2 cellular contexts compared by ENCODE assay signal in the genomic region with DNA sequence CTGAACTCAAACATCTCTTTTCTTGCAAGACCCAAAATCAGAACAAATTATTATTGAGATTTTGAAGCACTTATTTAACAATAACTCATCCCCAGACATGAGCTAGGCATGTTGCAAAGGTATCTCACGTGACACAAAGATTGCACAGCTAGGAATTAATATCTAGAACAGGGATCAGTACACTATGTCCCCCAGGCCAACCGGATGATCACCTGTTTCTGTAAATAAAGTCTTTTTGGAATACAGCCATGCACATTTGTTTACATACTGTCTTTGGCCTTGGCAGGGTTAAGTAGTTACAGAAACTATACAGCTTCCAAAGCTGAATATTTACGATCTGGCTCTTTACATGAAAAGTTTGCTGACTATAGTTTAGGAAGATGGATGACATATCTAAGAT.
TF ChIP-seq lines count a peak whose summit lies in the region.

No MANE protein-coding gene starts in this region.

TF ChIP-seq in K562, 482 proteins besides CTCF, POLR2A, EP300 and RAD21 (continued from another document):
- TF ChIP-seq, protein P1, sequence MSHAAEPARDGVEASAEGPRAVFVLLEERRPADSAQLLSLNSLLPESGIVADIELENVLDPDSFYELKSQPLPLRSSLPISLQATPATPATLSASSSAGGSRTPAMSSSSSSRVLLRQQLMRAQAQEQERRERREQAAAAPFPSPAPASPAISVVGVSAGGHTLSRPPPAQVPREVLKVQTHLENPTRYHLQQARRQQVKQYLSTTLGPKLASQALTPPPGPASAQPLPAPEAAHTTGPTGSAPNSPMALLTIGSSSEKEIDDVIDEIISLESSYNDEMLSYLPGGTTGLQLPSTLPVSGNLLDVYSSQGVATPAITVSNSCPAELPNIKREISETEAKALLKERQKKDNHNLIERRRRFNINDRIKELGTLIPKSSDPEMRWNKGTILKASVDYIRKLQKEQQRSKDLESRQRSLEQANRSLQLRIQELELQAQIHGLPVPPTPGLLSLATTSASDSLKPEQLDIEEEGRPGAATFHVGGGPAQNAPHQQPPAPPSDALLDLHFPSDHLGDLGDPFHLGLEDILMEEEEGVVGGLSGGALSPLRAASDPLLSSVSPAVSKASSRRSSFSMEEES (CRISPR knock-in tag; IDR thresholded peaks at IDR 0.05), result peak; percentile 44; the same call in 1 of the 2 replicates
- TF ChIP-seq HDAC3 (IDR thresholded peaks at IDR 0.05; ENCODE audit: borderline replicate concordance, partially characterized antibody), result no peak
- TF ChIP-seq, protein P2, sequence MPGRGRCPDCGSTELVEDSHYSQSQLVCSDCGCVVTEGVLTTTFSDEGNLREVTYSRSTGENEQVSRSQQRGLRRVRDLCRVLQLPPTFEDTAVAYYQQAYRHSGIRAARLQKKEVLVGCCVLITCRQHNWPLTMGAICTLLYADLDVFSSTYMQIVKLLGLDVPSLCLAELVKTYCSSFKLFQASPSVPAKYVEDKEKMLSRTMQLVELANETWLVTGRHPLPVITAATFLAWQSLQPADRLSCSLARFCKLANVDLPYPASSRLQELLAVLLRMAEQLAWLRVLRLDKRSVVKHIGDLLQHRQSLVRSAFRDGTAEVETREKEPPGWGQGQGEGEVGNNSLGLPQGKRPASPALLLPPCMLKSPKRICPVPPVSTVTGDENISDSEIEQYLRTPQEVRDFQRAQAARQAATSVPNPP (IDR thresholded peaks at IDR 0.05; ENCODE audit: borderline replicate concordance, insufficient read depth, insufficient read length), result no peak
- TF ChIP-seq C11orf30 (IDR thresholded peaks at IDR 0.05; ENCODE audit: low read depth), result no peak

TF ChIP-seq in HepG2, 621 proteins besides CTCF, POLR2A, EP300 and RAD21 (continued from another document and continues in another):
- peak; percentile 52; the same call in 1 of the 2 replicates for TF ChIP-seq RXRB (CRISPR knock-in tag; IDR thresholded peaks at IDR 0.05; ENCODE audit: borderline replicate concordance)
- no peak for TF ChIP-seq GLI4 (CRISPR knock-in tag; IDR thresholded peaks at IDR 0.05; ENCODE audit: borderline replicate concordance)
- TF ChIP-seq RCOR2 (CRISPR knock-in tag; IDR thresholded peaks at IDR 0.05), result peak; percentile 19; the same call in 1 of the 2 replicates
- TF ChIP-seq, protein P3, sequence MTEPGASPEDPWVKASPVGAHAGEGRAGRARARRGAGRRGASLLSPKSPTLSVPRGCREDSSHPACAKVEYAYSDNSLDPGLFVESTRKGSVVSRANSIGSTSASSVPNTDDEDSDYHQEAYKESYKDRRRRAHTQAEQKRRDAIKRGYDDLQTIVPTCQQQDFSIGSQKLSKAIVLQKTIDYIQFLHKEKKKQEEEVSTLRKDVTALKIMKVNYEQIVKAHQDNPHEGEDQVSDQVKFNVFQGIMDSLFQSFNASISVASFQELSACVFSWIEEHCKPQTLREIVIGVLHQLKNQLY (CRISPR knock-in tag; IDR thresholded peaks at IDR 0.05), result peak; percentile 53; the same call in 1 of the 2 replicates
- no peak for TF ChIP-seq FOXP1 (IDR thresholded peaks at IDR 0.05)
- TF ChIP-seq FOXP1 (CRISPR knock-in tag; IDR thresholded peaks at IDR 0.05), result peak; percentile 64
- no peak for TF ChIP-seq SOX6 (IDR thresholded peaks at IDR 0.05)
- TF ChIP-seq SOX6 (CRISPR knock-in tag; IDR thresholded peaks at IDR 0.05), result peak; percentile 71
- TF ChIP-seq, protein P4, sequence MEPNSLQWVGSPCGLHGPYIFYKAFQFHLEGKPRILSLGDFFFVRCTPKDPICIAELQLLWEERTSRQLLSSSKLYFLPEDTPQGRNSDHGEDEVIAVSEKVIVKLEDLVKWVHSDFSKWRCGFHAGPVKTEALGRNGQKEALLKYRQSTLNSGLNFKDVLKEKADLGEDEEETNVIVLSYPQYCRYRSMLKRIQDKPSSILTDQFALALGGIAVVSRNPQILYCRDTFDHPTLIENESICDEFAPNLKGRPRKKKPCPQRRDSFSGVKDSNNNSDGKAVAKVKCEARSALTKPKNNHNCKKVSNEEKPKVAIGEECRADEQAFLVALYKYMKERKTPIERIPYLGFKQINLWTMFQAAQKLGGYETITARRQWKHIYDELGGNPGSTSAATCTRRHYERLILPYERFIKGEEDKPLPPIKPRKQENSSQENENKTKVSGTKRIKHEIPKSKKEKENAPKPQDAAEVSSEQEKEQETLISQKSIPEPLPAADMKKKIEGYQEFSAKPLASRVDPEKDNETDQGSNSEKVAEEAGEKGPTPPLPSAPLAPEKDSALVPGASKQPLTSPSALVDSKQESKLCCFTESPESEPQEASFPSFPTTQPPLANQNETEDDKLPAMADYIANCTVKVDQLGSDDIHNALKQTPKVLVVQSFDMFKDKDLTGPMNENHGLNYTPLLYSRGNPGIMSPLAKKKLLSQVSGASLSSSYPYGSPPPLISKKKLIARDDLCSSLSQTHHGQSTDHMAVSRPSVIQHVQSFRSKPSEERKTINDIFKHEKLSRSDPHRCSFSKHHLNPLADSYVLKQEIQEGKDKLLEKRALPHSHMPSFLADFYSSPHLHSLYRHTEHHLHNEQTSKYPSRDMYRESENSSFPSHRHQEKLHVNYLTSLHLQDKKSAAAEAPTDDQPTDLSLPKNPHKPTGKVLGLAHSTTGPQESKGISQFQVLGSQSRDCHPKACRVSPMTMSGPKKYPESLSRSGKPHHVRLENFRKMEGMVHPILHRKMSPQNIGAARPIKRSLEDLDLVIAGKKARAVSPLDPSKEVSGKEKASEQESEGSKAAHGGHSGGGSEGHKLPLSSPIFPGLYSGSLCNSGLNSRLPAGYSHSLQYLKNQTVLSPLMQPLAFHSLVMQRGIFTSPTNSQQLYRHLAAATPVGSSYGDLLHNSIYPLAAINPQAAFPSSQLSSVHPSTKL (CRISPR knock-in tag; IDR thresholded peaks at IDR 0.05), result peak; percentile 89
- no peak for TF ChIP-seq ZNF747 (CRISPR knock-in tag; IDR thresholded peaks at IDR 0.05; ENCODE audit: borderline replicate concordance)
- TF ChIP-seq RARA (CRISPR knock-in tag; IDR thresholded peaks at IDR 0.05), result peak; percentile 73
- TF ChIP-seq POGZ (CRISPR knock-in tag; IDR thresholded peaks at IDR 0.05), result 0 out of 2 replicates have a peak, but pooled peaks have one; percentile 47
- TF ChIP-seq, protein P1 (CRISPR knock-in tag; IDR thresholded peaks at IDR 0.05), result peak; percentile 73
- no peak for TF ChIP-seq SYNCRIP (IDR thresholded peaks at IDR 0.05; ENCODE audit: insufficient read depth, low read depth, low read length)
- TF ChIP-seq SALL1 (CRISPR knock-in tag; IDR thresholded peaks at IDR 0.05), result peak; percentile 34; the same call in 1 of the 2 replicates
- peak; percentile 23; the same call in 1 of the 2 replicates for TF ChIP-seq HDAC2 (CRISPR knock-in tag; IDR thresholded peaks at IDR 0.05)
- no peak for TF ChIP-seq FIP1L1 (IDR thresholded peaks at IDR 0.05; ENCODE audit: borderline replicate concordance, insufficient read depth, low read depth, low read length)
- peak; percentile 36; the same call in 1 of the 2 replicates for TF ChIP-seq ERF (CRISPR knock-in tag; IDR thresholded peaks at IDR 0.05)
- peak; percentile 82; the same call in 1 of the 2 replicates for TF ChIP-seq ZNF652 (CRISPR knock-in tag; IDR thresholded peaks at IDR 0.05; ENCODE audit: borderline replicate concordance, low read depth)
- TF ChIP-seq GATAD2A (CRISPR knock-in tag; IDR thresholded peaks at IDR 0.05), result peak; percentile 69
- TF ChIP-seq, protein P5, sequence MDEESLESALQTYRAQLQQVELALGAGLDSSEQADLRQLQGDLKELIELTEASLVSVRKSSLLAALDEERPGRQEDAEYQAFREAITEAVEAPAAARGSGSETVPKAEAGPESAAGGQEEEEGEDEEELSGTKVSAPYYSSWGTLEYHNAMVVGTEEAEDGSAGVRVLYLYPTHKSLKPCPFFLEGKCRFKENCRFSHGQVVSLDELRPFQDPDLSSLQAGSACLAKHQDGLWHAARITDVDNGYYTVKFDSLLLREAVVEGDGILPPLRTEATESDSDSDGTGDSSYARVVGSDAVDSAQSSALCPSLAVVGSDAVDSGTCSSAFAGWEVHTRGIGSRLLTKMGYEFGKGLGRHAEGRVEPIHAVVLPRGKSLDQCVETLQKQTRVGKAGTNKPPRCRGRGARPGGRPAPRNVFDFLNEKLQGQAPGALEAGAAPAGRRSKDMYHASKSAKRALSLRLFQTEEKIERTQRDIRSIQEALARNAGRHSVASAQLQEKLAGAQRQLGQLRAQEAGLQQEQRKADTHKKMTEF (CRISPR knock-in tag; IDR thresholded peaks at IDR 0.05), result peak; percentile 32; the same call in 1 of the 2 replicates
- no peak for TF ChIP-seq MAF1 (CRISPR knock-in tag; IDR thresholded peaks at IDR 0.05; ENCODE audit: borderline replicate concordance)
- TF ChIP-seq ARNT2 (CRISPR knock-in tag; IDR thresholded peaks at IDR 0.05; ENCODE audit: low read depth), result no peak
- peak; percentile 86 for TF ChIP-seq FOXA3 (CRISPR knock-in tag; IDR thresholded peaks at IDR 0.05)
- TF ChIP-seq, protein P6, sequence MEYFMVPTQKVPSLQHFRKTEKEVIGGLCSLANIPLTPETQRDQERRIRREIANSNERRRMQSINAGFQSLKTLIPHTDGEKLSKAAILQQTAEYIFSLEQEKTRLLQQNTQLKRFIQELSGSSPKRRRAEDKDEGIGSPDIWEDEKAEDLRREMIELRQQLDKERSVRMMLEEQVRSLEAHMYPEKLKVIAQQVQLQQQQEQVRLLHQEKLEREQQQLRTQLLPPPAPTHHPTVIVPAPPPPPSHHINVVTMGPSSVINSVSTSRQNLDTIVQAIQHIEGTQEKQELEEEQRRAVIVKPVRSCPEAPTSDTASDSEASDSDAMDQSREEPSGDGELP (IDR thresholded peaks at IDR 0.05; ENCODE audit: borderline replicate concordance, low read depth), result peak; percentile 38; the same call in 1 of the 2 replicates
- peak; percentile 51; the same call in 1 of the 2 replicates for TF ChIP-seq FOSL2 (CRISPR knock-in tag; IDR thresholded peaks at IDR 0.05)
- TF ChIP-seq BHLHE40 (IDR thresholded peaks at IDR 0.05; ENCODE audit: low read length), result peak; percentile 52; the same call in 1 of the 2 replicates
- no peak for TF ChIP-seq ADNP (CRISPR knock-in tag; IDR thresholded peaks at IDR 0.05)
- TF ChIP-seq MIXL1 (CRISPR knock-in tag; IDR thresholded peaks at IDR 0.05), result 0 out of 2 replicates have a peak, but pooled peaks have one; percentile 44
- no peak for TF ChIP-seq HOXD1 (CRISPR knock-in tag; IDR thresholded peaks at IDR 0.05)
- peak; percentile 66; the same call in 1 of the 2 replicates for TF ChIP-seq HMG20A (CRISPR knock-in tag; IDR thresholded peaks at IDR 0.05; ENCODE audit: borderline replicate concordance)
- TF ChIP-seq, protein P7, sequence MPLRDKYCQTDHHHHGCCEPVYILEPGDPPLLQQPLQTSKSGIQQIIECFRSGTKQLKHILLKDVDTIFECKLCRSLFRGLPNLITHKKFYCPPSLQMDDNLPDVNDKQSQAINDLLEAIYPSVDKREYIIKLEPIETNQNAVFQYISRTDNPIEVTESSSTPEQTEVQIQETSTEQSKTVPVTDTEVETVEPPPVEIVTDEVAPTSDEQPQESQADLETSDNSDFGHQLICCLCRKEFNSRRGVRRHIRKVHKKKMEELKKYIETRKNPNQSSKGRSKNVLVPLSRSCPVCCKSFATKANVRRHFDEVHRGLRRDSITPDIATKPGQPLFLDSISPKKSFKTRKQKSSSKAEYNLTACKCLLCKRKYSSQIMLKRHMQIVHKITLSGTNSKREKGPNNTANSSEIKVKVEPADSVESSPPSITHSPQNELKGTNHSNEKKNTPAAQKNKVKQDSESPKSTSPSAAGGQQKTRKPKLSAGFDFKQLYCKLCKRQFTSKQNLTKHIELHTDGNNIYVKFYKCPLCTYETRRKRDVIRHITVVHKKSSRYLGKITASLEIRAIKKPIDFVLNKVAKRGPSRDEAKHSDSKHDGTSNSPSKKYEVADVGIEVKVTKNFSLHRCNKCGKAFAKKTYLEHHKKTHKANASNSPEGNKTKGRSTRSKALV (CRISPR knock-in tag; IDR thresholded peaks at IDR 0.05), result no peak
- no peak for TF ChIP-seq SOX13 (IDR thresholded peaks at IDR 0.05)
- TF ChIP-seq SOX13 (CRISPR knock-in tag; conservative IDR thresholded peaks at IDR 0.05 in 1 of 2, IDR thresholded peaks at IDR 0.05 in 1 of 2), result peak in 1 of 2 experiments; percentile 43; a peak in 1 of 4 replicates
- TF ChIP-seq, protein P8, sequence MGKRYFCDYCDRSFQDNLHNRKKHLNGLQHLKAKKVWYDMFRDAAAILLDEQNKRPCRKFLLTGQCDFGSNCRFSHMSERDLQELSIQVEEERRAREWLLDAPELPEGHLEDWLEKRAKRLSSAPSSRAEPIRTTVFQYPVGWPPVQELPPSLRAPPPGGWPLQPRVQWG (CRISPR knock-in tag; IDR thresholded peaks at IDR 0.05; ENCODE audit: borderline replicate concordance, low read depth), result no peak
- peak; percentile 57 for TF ChIP-seq SOX5 (CRISPR knock-in tag; IDR thresholded peaks at IDR 0.05; ENCODE audit: borderline replicate concordance)
- no peak for TF ChIP-seq FOXA1 (IDR thresholded peaks at IDR 0.05)
- peak; percentile 49 for TF ChIP-seq FOXA1 (CRISPR knock-in tag; IDR thresholded peaks at IDR 0.05)
- TF ChIP-seq NFYC (CRISPR knock-in tag; IDR thresholded peaks at IDR 0.05), result no peak
- TF ChIP-seq ZNF331 (CRISPR knock-in tag; IDR thresholded peaks at IDR 0.05), result 0 out of 2 replicates have a peak, but pooled peaks have one; percentile 20
- TF ChIP-seq, protein P9, sequence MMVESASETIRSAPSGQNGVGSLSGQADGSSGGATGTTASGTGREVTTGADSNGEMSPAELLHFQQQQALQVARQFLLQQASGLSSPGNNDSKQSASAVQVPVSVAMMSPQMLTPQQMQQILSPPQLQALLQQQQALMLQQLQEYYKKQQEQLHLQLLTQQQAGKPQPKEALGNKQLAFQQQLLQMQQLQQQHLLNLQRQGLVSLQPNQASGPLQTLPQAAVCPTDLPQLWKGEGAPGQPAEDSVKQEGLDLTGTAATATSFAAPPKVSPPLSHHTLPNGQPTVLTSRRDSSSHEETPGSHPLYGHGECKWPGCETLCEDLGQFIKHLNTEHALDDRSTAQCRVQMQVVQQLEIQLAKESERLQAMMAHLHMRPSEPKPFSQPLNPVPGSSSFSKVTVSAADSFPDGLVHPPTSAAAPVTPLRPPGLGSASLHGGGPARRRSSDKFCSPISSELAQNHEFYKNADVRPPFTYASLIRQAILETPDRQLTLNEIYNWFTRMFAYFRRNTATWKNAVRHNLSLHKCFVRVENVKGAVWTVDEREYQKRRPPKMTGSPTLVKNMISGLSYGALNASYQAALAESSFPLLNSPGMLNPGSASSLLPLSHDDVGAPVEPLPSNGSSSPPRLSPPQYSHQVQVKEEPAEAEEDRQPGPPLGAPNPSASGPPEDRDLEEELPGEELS (CRISPR knock-in tag; IDR thresholded peaks at IDR 0.05), result peak; percentile 38; the same call in 1 of the 2 replicates
- TF ChIP-seq TAF1 (CRISPR knock-in tag; IDR thresholded peaks at IDR 0.05), result no peak
- no peak for TF ChIP-seq ZMYM2 (CRISPR knock-in tag; IDR thresholded peaks at IDR 0.05)
- TF ChIP-seq GABPA (IDR thresholded peaks at IDR 0.05; ENCODE audit: low read depth, low read length), result no peak
- TF ChIP-seq GABPA (CRISPR knock-in tag; IDR thresholded peaks at IDR 0.05; ENCODE audit: low read depth), result peak; percentile 30; the same call in 1 of the 2 replicates
- peak; percentile 57; the same call in 1 of the 2 replicates for TF ChIP-seq NCOA2 (CRISPR knock-in tag; IDR thresholded peaks at IDR 0.05)
- peak; percentile 39; the same call in 1 of the 2 replicates for TF ChIP-seq MED1 (CRISPR knock-in tag; IDR thresholded peaks at IDR 0.05)
